14 cellular contexts compared by ENCODE assay signal in genomic region chr5:91132552-91132951, GRCh38.
A peak's percentile ranks its signal among the peaks of the same experiment; 100 is the strongest.
DNase-seq lines count a peak whose midpoint lies in the region; ATAC-seq and TF ChIP-seq lines count a peak whose summit lies in the region.
"Had no signal": no experiment of that assay in that cellular context is flagged by ENCODE, and none has a peak within 500 bp of the region (broad histone marks: within the 10 kb centered on the region; RNA-seq: fewer than 3 reads in every experiment).

No MANE protein-coding gene starts in this region.

- peaks cover 6% of the 10 kb centered on the region for H3K4me1 Mint-ChIP-seq in activated B cell treated with CpG ODN at 0.5 μM for 24 hours
- H3K4me1 Mint-ChIP-seq in stimulated activated memory B cell treated with anti-CD40 and anti-IgM and Interleukin-4, amounts not matched to agents 10 μg/mL and 1 μg/mL and 100 μg/mL, for 72 hours = peaks cover 9% of the 10 kb centered on the region

- intact Hi-C loops in activated B cell treated with CpG ODN at 0.5 μM for 24 hours (cut with micrococcal nuclease) = no loop called here

- peak; percentile 77 for ATAC-seq in GM18873 (IDR thresholded peaks at IDR 0.05; ENCODE audit: low FRiP score, unreplicated experiment)
- ATAC-seq in HG02798 (IDR thresholded peaks at IDR 0.05; ENCODE audit: poor library complexity, unreplicated experiment) = peak; percentile 75
- peak; percentile 66 for ATAC-seq in activated B cell treated with CpG ODN at 0.5 μM for 24 hours (ENCODE audit: low read depth)
- peak; percentile 46 for ATAC-seq in stimulated activated memory B cell treated with anti-CD40 and anti-IgM and Interleukin-4, amounts not matched to agents 10 μg/mL and 1 μg/mL and 100 μg/mL, for 72 hours
- ATAC-seq: left ventricle myocardium superior, psoas muscle had no signal

- DNase-seq in activated B cell treated with CpG ODN at 0.5 μM for 24 hours = no peak
- DNase-seq in activated naive CD4-positive, alpha-beta T cell treated with anti-CD3 and anti-CD28 coated beads, Interleukin-2, amount 50 U/mL, for 16 hours = no peak
- no peak for DNase-seq in superior temporal gyrus (ENCODE audit: extremely low spot score)
- DNase-seq in erythroblast (lab: John Stamatoyannopoulos, UW) = no peak
- DNase-seq: brain microvascular endothelial cell; DMS53; effector CD4-positive, alpha-beta T cell; HCEC 1CT; left ventricle myocardium superior; NCI-H524 treated with DMSO at 0.1 percent for 48 hours; psoas muscle had no signal

- POLR2A ChIA-PET in activated B cell treated with CpG ODN at 0.5 μM for 24 hours (lab: Charles Lee) = no interaction called here

- no peaks in the 10 kb centered on the region for H3K9me3 Mint-ChIP-seq in activated B cell treated with CpG ODN at 0.5 μM for 24 hours
- peaks cover 3% of the 10 kb centered on the region for H3K9me3 Mint-ChIP-seq in stimulated activated memory B cell treated with anti-CD40 and anti-IgM and Interleukin-4, amounts not matched to agents 10 μg/mL and 1 μg/mL and 100 μg/mL, for 72 hours

- no peaks in the 10 kb centered on the region for H3K36me3 Mint-ChIP-seq in activated B cell treated with CpG ODN at 0.5 μM for 24 hours (ENCODE audit: low read depth)
- H3K36me3 Mint-ChIP-seq in stimulated activated memory B cell treated with anti-CD40 and anti-IgM and Interleukin-4, amounts not matched to agents 10 μg/mL and 1 μg/mL and 100 μg/mL, for 72 hours = no peaks in the 10 kb centered on the region

- H3K4me3 Mint-ChIP-seq in activated B cell treated with CpG ODN at 0.5 μM for 24 hours = no peak overlapping the region
- H3K4me3 Mint-ChIP-seq in stimulated activated memory B cell treated with anti-CD40 and anti-IgM and Interleukin-4, amounts not matched to agents 10 μg/mL and 1 μg/mL and 100 μg/mL, for 72 hours = no peak overlapping the region

- no peak for TF ChIP-seq POLR2A in erythroblast (IDR thresholded peaks at IDR 0.05; ENCODE audit: low read length)

- no peak overlapping the region for H3K27ac Mint-ChIP-seq in activated B cell treated with CpG ODN at 0.5 μM for 24 hours
- no peak overlapping the region for H3K27ac Mint-ChIP-seq in stimulated activated memory B cell treated with anti-CD40 and anti-IgM and Interleukin-4, amounts not matched to agents 10 μg/mL and 1 μg/mL and 100 μg/mL, for 72 hours

- CTCF ChIA-PET in activated B cell treated with CpG ODN at 0.5 μM for 24 hours (lab: Charles Lee) = no interaction called here

- TF ChIP-seq CTCF in activated B cell treated with CpG ODN at 0.5 μM for 24 hours (IDR thresholded peaks at IDR 0.05) = no peak

- peaks cover 5% of the 10 kb centered on the region for H3K27me3 Mint-ChIP-seq in activated B cell treated with CpG ODN at 0.5 μM for 24 hours
- peaks cover 18% of the 10 kb centered on the region for H3K27me3 Mint-ChIP-seq in stimulated activated memory B cell treated with anti-CD40 and anti-IgM and Interleukin-4, amounts not matched to agents 10 μg/mL and 1 μg/mL and 100 μg/mL, for 72 hours
